Comparison of ENCODE assay signal across 1 cellular context in the genomic region with DNA sequence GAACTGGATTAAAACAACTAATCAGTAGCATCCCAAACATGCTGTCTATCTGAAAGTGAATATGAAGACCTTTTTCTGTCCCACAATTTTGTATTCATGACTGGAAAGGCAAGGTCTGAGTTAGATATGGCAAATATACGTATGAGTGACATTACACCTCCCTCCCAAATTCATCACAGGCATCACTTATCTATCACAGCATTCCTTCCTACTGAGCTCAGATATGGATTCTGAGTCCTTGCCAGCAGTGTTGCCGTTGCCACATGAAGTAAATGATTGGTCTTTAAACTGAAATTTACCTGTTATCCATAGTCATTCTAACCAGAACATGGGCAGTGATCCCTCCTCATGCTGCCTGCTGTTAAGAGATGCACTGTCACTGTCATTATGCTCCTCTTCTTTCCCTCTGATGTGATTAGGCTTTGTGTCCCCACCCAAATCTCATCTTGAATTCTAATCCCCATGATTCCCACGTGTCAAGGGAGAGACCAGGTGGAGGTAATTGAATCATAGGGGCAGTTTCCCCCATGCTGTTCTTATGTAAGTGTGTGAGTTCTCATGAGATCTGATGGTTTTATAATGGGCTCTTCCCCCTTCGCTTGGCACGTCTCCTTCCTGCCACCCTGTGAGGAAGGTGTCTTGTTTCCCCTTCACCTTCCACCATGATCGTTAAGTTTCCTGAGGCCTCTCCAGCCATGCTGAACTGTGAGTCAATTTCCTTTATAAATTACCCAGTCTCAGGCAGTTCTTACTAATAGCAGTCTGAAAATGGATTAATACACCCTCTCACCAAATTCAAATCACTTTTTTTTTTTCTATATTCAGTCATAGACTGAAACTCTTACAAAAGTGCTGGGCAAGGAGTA.
TF ChIP-seq lines count a peak whose summit lies in the region.

No MANE protein-coding gene starts in this region.

TF ChIP-seq in K562, 482 proteins besides CTCF, POLR2A, EP300 and RAD21 (continued from another document):
- TF ChIP-seq SNIP1 (IDR thresholded peaks at IDR 0.05; ENCODE audit: low read depth) (no peak), HCFC1 (IDR thresholded peaks at IDR 0.05; ENCODE audit: low read depth, low read length) (no peak), CC2D1A (IDR thresholded peaks at IDR 0.05) (no peak; the same call in 1 of the 2 replicates), ZNF561 (CRISPR knock-in tag; conservative IDR thresholded peaks at IDR 0.05) (no peak), NCOR1 (IDR thresholded peaks at IDR 0.05) (peak; percentile 71), ZNF239 (CRISPR knock-in tag; IDR thresholded peaks at IDR 0.05) (no peak)
- TF ChIP-seq, protein P1, sequence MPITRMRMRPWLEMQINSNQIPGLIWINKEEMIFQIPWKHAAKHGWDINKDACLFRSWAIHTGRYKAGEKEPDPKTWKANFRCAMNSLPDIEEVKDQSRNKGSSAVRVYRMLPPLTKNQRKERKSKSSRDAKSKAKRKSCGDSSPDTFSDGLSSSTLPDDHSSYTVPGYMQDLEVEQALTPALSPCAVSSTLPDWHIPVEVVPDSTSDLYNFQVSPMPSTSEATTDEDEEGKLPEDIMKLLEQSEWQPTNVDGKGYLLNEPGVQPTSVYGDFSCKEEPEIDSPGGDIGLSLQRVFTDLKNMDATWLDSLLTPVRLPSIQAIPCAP (CRISPR knock-in tag; IDR thresholded peaks at IDR 0.05; ENCODE audit: borderline replicate concordance) = no peak
- TF ChIP-seq, protein P2, sequence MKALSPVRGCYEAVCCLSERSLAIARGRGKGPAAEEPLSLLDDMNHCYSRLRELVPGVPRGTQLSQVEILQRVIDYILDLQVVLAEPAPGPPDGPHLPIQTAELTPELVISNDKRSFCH (CRISPR knock-in tag; IDR thresholded peaks at IDR 0.05) = no peak
- TF ChIP-seq, protein P2 (tag; IDR thresholded peaks at IDR 0.05) = no peak
- TF ChIP-seq, protein P3, sequence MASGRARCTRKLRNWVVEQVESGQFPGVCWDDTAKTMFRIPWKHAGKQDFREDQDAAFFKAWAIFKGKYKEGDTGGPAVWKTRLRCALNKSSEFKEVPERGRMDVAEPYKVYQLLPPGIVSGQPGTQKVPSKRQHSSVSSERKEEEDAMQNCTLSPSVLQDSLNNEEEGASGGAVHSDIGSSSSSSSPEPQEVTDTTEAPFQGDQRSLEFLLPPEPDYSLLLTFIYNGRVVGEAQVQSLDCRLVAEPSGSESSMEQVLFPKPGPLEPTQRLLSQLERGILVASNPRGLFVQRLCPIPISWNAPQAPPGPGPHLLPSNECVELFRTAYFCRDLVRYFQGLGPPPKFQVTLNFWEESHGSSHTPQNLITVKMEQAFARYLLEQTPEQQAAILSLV (tag; IDR thresholded peaks at IDR 0.05) = no peak
- TF ChIP-seq, protein P4, sequence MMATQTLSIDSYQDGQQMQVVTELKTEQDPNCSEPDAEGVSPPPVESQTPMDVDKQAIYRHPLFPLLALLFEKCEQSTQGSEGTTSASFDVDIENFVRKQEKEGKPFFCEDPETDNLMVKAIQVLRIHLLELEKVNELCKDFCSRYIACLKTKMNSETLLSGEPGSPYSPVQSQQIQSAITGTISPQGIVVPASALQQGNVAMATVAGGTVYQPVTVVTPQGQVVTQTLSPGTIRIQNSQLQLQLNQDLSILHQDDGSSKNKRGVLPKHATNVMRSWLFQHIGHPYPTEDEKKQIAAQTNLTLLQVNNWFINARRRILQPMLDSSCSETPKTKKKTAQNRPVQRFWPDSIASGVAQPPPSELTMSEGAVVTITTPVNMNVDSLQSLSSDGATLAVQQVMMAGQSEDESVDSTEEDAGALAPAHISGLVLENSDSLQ (IDR thresholded peaks at IDR 0.05) = peak; percentile 61; the same call in 1 of the 2 replicates
